In genomic region chr3:69948246-69948862, GRCh38 we compare ENCODE assay signal across 8 cellular contexts. TPM values are rescaled to one million over a fixed set of nuclear protein-coding genes. Genes with fewer than 3 reads are reported as not detected.
DNase-seq lines count a peak whose midpoint lies in the region; ATAC-seq and TF ChIP-seq lines count a peak whose summit lies in the region.

No MANE protein-coding gene starts in this region.

- peaks cover 0 to 4% of the 10 kb centered on the region in 2 donors for H3K4me1 ChIP-seq in ascending aorta

- ATAC-seq in GM21447 (IDR thresholded peaks at IDR 0.05; ENCODE audit: unreplicated experiment) (no peak), HG03571 (IDR thresholded peaks at IDR 0.05; ENCODE audit: unreplicated experiment) (no peak)

- H3K36me3 ChIP-seq in ascending aorta, result peaks cover 0 to 20% of the 10 kb centered on the region in 2 donors

- peak overlapping the region; percentile 24 to 32 for H3K27ac ChIP-seq in ascending aorta

- peak; percentile 71 for TF ChIP-seq RAD21 in Ishikawa (IDR thresholded peaks at IDR 0.05; ENCODE audit: low read depth)

- DNase-seq in D341Med (ENCODE audit: low spot score) (peak; percentile 24), ascending aorta (ENCODE audit: low spot score in 2 of 2) (no peak), left kidney (ENCODE audit: low read depth, low spot score) (peak; percentile 72), cerebellar nuclear complex (lab: John Stamatoyannopoulos, UW) (no peak), DMS114 treated with DMSO at 0.1 percent for 48 hours (lab: John Stamatoyannopoulos, UW; ENCODE audit: unreplicated experiment) (no peak)

- no peaks in the 10 kb centered on the region for H3K9me3 ChIP-seq in ascending aorta

- H3K27me3 ChIP-seq in ascending aorta, result no peaks in the 10 kb centered on the region

- H3K4me3 ChIP-seq in ascending aorta, result no peak overlapping the region

- intact Hi-C loops in ascending aorta (cut with DNase I), result loop anchor here (1.0 to 10.0 kb wide), 4 partner anchors 28 to 784 kb away; no protein-coding TSS in a partner anchor

- no peak for TF ChIP-seq EP300 in Ishikawa (IDR thresholded peaks at IDR 0.05; ENCODE audit: borderline replicate concordance)

- TF ChIP-seq CTCF in ascending aorta (IDR thresholded peaks at IDR 0.05), result peak; percentile 38 to 79 (median 66)

TF ChIP-seq in Ishikawa, 13 proteins besides CTCF, POLR2A, EP300 and RAD21:
- TF ChIP-seq CEBPB (IDR thresholded peaks at IDR 0.05) (no peak), TCF12 (IDR thresholded peaks at IDR 0.05; ENCODE audit: low read depth) (no peak), TEAD4 (IDR thresholded peaks at IDR 0.05) (no peak), EGR1 (IDR thresholded peaks at IDR 0.05) (no peak), YY1 (IDR thresholded peaks at IDR 0.05; ENCODE audit: low read depth) (no peak), FOXM1 (IDR thresholded peaks at IDR 0.05; ENCODE audit: borderline replicate concordance, low read depth) (no peak), CREB1 (IDR thresholded peaks at IDR 0.05; ENCODE audit: low read depth) (no peak)

RNA-seq across cellular contexts. Expression of gene SAMMSON, which starts 51.2 kb away (rescaled TPM):
- 2.2 TPM for total RNA-seq in ascending aorta

Comparison
In these comparisons a context has a peak if more than half of its experiments do, and no peak if none do; other contexts are left out.
1. DNase-seq: peak in D341Med (single experiment) and left kidney (single experiment); none in ascending aorta (0 of 2), cerebellar nuclear complex (0 of 2) and DMS114 treated with DMSO at 0.1 percent for 48 hours (single experiment).